Comparison of ENCODE assay signal across 26 cellular contexts in the genomic region with DNA sequence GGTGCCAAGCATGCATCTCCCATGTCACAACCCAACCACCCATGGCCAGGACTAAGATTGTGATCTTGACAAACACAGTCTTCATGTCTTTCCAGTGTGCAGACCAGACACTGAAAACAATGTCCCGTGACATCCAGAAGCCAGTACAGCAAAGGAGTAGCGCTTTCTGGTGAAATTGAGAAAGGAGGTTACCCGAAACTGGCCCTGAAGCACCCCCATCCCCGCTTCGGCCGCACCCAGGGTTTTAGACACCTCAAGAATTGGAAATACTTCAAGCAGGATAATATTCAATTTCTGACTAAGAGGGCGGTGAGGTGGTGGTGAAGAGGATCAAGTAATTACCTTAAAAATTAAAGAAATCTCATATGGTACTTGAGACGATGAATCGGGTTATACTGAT. TPM values are rescaled to one million over a fixed set of nuclear protein-coding genes. Genes with fewer than 3 reads are reported as not detected.
A peak's percentile ranks its signal among the peaks of the same experiment; 100 is the strongest.
DNase-seq lines count a peak whose midpoint lies in the region; TF ChIP-seq lines count a peak whose summit lies in the region.
"Had no signal": no experiment of that assay in that cellular context is flagged by ENCODE, and none has a peak within 500 bp of the region (broad histone marks: within the 10 kb centered on the region; RNA-seq: fewer than 3 reads in every experiment).

No MANE protein-coding gene starts in this region.

- intact Hi-C loops in esophagus muscularis mucosa (cut with DNase I), result no loop called here

- no peaks in the 10 kb centered on the region for H3K9me3 Mint-ChIP-seq in osteocyte (ENCODE audit: unreplicated experiment)
- H3K9me3 Mint-ChIP-seq: CD4-positive, alpha-beta memory T cell; CD8-positive, alpha-beta memory T cell had no signal

- H3K4me1 ChIP-seq in esophagus muscularis mucosa, result no peaks in the 10 kb centered on the region
- H3K4me1 ChIP-seq in SJCRH30, result no peaks in the 10 kb centered on the region
- H3K4me1 ChIP-seq in right atrium auricular region, result no peaks in the 10 kb centered on the region
- H3K4me1 ChIP-seq: A549, BE2C had no signal

- no peak overlapping the region for H3K4me3 Mint-ChIP-seq in osteocyte (ENCODE audit: unreplicated experiment)
- H3K4me3 Mint-ChIP-seq: CD14-positive monocyte; CD4-positive, alpha-beta memory T cell; CD4-positive, CD25-positive, alpha-beta regulatory T cell; CD8-positive, alpha-beta memory T cell had no signal

- H3K4me3 ChIP-seq in esophagus muscularis mucosa (no peak overlapping the region), SJCRH30 (no peak overlapping the region), right atrium auricular region (no peak overlapping the region)
- H3K4me3 ChIP-seq: A549, BLaER1, GM12878 had no signal

- H3K27me3 ChIP-seq in esophagus muscularis mucosa, result peaks cover 0 to 34% (median 0%) of the 10 kb centered on the region in 4 donors
- 0 out of 2 replicates have a peak, but pooled peaks cover 6% of the 10 kb centered on the region for H3K27me3 ChIP-seq in SJCRH30
- H3K27me3 ChIP-seq in right atrium auricular region, result no peaks in the 10 kb centered on the region
- H3K27me3 ChIP-seq: BLaER1 had no signal

- H3K27me3 Mint-ChIP-seq in osteocyte (ENCODE audit: unreplicated experiment), result peaks cover 7% of the 10 kb centered on the region

- no peak for TF ChIP-seq POLR2A in esophagus muscularis mucosa (IDR thresholded peaks at IDR 0.05; ENCODE audit: low read depth)

- 89% methylated on average over 9 of the region's 9 CpGs for WGBS in esophagus muscularis mucosa

- TF ChIP-seq CTCF in esophagus muscularis mucosa (IDR thresholded peaks at IDR 0.05), result no peak
- TF ChIP-seq CTCF in osteocyte (IDR thresholded peaks at IDR 0.05), result no peak
- TF ChIP-seq CTCF in right atrium auricular region (IDR thresholded peaks at IDR 0.05), result no peak

- H3K36me3 Mint-ChIP-seq in osteocyte (ENCODE audit: unreplicated experiment), result no peaks in the 10 kb centered on the region
- H3K36me3 Mint-ChIP-seq: CD4-positive, alpha-beta memory T cell; CD4-positive, CD25-positive, alpha-beta regulatory T cell; CD8-positive, alpha-beta memory T cell had no signal

- DNase-seq in AG20443 (ENCODE audit: low spot score), result peak; percentile 5
- peak; percentile 75 for DNase-seq in esophagus muscularis mucosa (ENCODE audit: extremely low spot score)
- DNase-seq in osteocyte (ENCODE audit: extremely low spot score, unreplicated experiment), result peak; percentile 59
- DNase-seq in SJCRH30, result no peak
- DNase-seq in right atrium auricular region (ENCODE audit: low spot score), result no peak
- DNase-seq: BE2C; C1 segment of cervical spinal cord; CD4-positive, alpha-beta memory T cell; CD4-positive, CD25-positive, alpha-beta regulatory T cell; CD8-positive, alpha-beta memory T cell; COR-L47; DMS 273 treated with DMSO at 0.1 percent for 48 hours; DMS153; DMS53; DMS79; DND-41; EL; GDM1 had no signal

- no peak for TF ChIP-seq EP300 in esophagus muscularis mucosa (IDR thresholded peaks at IDR 0.05)

- H3K36me3 ChIP-seq in esophagus muscularis mucosa (no peaks in the 10 kb centered on the region), SJCRH30 (no peaks in the 10 kb centered on the region), right atrium auricular region (no peaks in the 10 kb centered on the region)
- H3K36me3 ChIP-seq: BE2C, BLaER1 had no signal

- H3K4me1 Mint-ChIP-seq in osteocyte (ENCODE audit: unreplicated experiment), result no peaks in the 10 kb centered on the region

- H3K27ac ChIP-seq in esophagus muscularis mucosa (replicated peaks in 1 of 4), result no peak overlapping the region
- H3K27ac ChIP-seq in SJCRH30, result no peak overlapping the region
- H3K27ac ChIP-seq in right atrium auricular region, result no peak overlapping the region
- H3K27ac ChIP-seq: 22Rv1, A549, BLaER1 had no signal

- no peaks in the 10 kb centered on the region for H3K9me3 ChIP-seq in esophagus muscularis mucosa
- H3K9me3 ChIP-seq in SJCRH30 (replicated peaks), result no peaks in the 10 kb centered on the region
- H3K9me3 ChIP-seq in right atrium auricular region, result no peaks in the 10 kb centered on the region
- H3K9me3 ChIP-seq: BE2C, BLaER1 had no signal

- H3K27ac Mint-ChIP-seq in osteocyte (ENCODE audit: unreplicated experiment), result no peak overlapping the region
- H3K27ac Mint-ChIP-seq: CD4-positive, CD25-positive, alpha-beta regulatory T cell had no signal

RNA-seq across cellular contexts. Expression of gene S100A8, which starts 10.6 kb away (rescaled TPM):
- 100 to 1,000 TPM in 1 of 4 donors, 10 to 100 TPM in 2, 1 to 10 TPM in 1; 9.9 to 155 (median 12.0) TPM for total RNA-seq in esophagus muscularis mucosa
- not detected in 2 replicates for total RNA-seq in osteocyte
- not detected in 2 replicates for total RNA-seq in SJCRH30 (2014; rRNA removed; shearing (Covaris generic))
- 10 to 100 TPM; 19.1 to 37.1 TPM for total RNA-seq in right atrium auricular region
- total RNA-seq: A172; CD4-positive, CD25-positive, alpha-beta regulatory T cell; CD8-positive, alpha-beta memory T cell; Daoy; G401; GM12878 had no signal

RNA-seq across cellular contexts. Expression of gene S100A7A, which starts 14.9 kb away (rescaled TPM):
- not detected for total RNA-seq in esophagus muscularis mucosa
- total RNA-seq in osteocyte, result not detected in 2 replicates
- total RNA-seq in SJCRH30 (2014; rRNA removed; shearing (Covaris generic)), result not detected in 2 replicates
- not detected for total RNA-seq in right atrium auricular region
- total RNA-seq: A172; CD4-positive, alpha-beta memory T cell; CD4-positive, CD25-positive, alpha-beta regulatory T cell; CD8-positive, alpha-beta memory T cell; Daoy; G401; GM12878 had no signal

RNA-seq across cellular contexts. Expression of gene S100A12, which starts 26.0 kb away (rescaled TPM):
- 10 to 100 TPM in 1 of 4 donors, not detected in 3; 33.1 TPM for total RNA-seq in esophagus muscularis mucosa
- total RNA-seq in osteocyte, result not detected in 2 replicates
- not detected in 2 replicates for total RNA-seq in SJCRH30 (2014; rRNA removed; shearing (Covaris generic))
- 1 to 10 TPM; 5.5 to 5.7 TPM for total RNA-seq in right atrium auricular region
- total RNA-seq: A172; CD4-positive, alpha-beta memory T cell; CD4-positive, CD25-positive, alpha-beta regulatory T cell; CD8-positive, alpha-beta memory T cell; Daoy; G401; GM12878 had no signal

RNA-seq across cellular contexts. Expression of gene S100A9, which starts 43.8 kb away (rescaled TPM):
- total RNA-seq in esophagus muscularis mucosa (100 to 1,000 TPM in 2 of 4 donors, 10 to 100 TPM in 2; 61.2 to 845 (median 119) TPM), osteocyte (not detected in 2 replicates), right atrium auricular region (100 to 1,000 TPM in 1 of 2 donors, 10 to 100 TPM in 1; 65.7 to 199 TPM)
- total RNA-seq in SJCRH30 (2014; rRNA removed; shearing (Covaris generic)), result not detected in 2 replicates
- total RNA-seq: A172; CD4-positive, CD25-positive, alpha-beta regulatory T cell; Daoy had no signal

RNA-seq across cellular contexts. Expression of gene PGLYRP4, which starts 52.8 kb away (rescaled TPM):
- not detected for total RNA-seq in esophagus muscularis mucosa
- not detected in 2 replicates for total RNA-seq in osteocyte
- not detected in 2 replicates for total RNA-seq in SJCRH30 (2014; rRNA removed; shearing (Covaris generic))
- total RNA-seq in right atrium auricular region, result not detected
- total RNA-seq: A172; CD4-positive, alpha-beta memory T cell; CD8-positive, alpha-beta memory T cell; Daoy; G401 had no signal

Comparison
In these comparisons a context has a peak if more than half of its experiments do, and no peak if none do; other contexts are left out.
1. DNase-seq: peak in AG20443 (single experiment), esophagus muscularis mucosa (single experiment) and osteocyte (single experiment); none in SJCRH30 (0 of 2) and right atrium auricular region (single experiment).
2. RNA of gene S100A8, which starts 10.6 kb away (total RNA-seq): 19.1 to 37.1 TPM in right atrium auricular region and 9.9 to 155 TPM in esophagus muscularis mucosa; not detected in osteocyte and not detected in SJCRH30; every median in the first group is over 10 times any median in the second.